Comparison of ENCODE assay signal across 23 cellular contexts in genomic region chr3:39978293-39978692, GRCh38.
"Had no signal": no experiment of that assay in that cellular context is flagged by ENCODE, and none has a peak within 500 bp of the region (broad histone marks: within the 10 kb centered on the region; RNA-seq: fewer than 3 reads in every experiment).

No MANE protein-coding gene starts in this region.

- H3K4me3 ChIP-seq: cardiac muscle cell, K562 had no signal

- ATAC-seq: activated CD4-positive, alpha-beta T cell treated with anti-CD3 and anti-CD28 coated beads for 36 hours; activated CD8-positive, alpha-beta T cell treated with anti-CD3 and anti-CD28 coated beads for 36 hours; activated T-cell treated with anti-CD3 and anti-CD28 coated beads, Interleukin-2, amount 50 U/mL, for 72 hours; K562 had no signal

- H3K27ac ChIP-seq: brain microvascular endothelial cell, cardiac muscle cell, WERI-Rb-1 had no signal

- H3K36me3 ChIP-seq: brain microvascular endothelial cell, cardiac muscle cell, WERI-Rb-1 had no signal

- DNase-seq: activated CD4-positive, alpha-beta T cell treated with anti-CD3 and anti-CD28 coated beads for 36 hours; activated CD4-positive, alpha-beta T cell treated with anti-CD3 and anti-CD28 coated beads, Interleukin-2, amount 50 U/mL, for 1 hour; activated CD8-positive, alpha-beta memory T cell treated with anti-CD3 and anti-CD28 coated beads, Interleukin-2, amount 50 U/mL, for 4 hours; activated CD8-positive, alpha-beta T cell treated with anti-CD3 and anti-CD28 coated beads for 36 hours; activated gamma-delta T cell treated with Interleukin-2 at 50 U/mL for 16 hours; activated naive CD4-positive, alpha-beta T cell treated with anti-CD3 and anti-CD28 coated beads, Interleukin-2, amount 10 ng/mL, durations not matched to agents 7 days and 5 days; activated naive CD8-positive, alpha-beta T cell treated with anti-CD3 and anti-CD28 coated beads for 36 hours; activated T-cell treated with anti-CD3 and anti-CD28 coated beads, Interleukin-2, amount 50 U/mL, for 72 hours; brain microvascular endothelial cell; Kasumi-1; NCI-H1092; NCI-H1417; NCI-H2029; NCI-H2107; NCI-H2171 treated with DMSO at 0.1 percent for 48 hours; NCI-H226; NCI-H526; NCI-H82; SIG-M5; T-helper 1 cell; WERI-Rb-1 had no signal

- H3K27me3 ChIP-seq: brain microvascular endothelial cell, cardiac muscle cell had no signal
